21 cellular contexts compared by ENCODE assay signal in the genomic region with DNA sequence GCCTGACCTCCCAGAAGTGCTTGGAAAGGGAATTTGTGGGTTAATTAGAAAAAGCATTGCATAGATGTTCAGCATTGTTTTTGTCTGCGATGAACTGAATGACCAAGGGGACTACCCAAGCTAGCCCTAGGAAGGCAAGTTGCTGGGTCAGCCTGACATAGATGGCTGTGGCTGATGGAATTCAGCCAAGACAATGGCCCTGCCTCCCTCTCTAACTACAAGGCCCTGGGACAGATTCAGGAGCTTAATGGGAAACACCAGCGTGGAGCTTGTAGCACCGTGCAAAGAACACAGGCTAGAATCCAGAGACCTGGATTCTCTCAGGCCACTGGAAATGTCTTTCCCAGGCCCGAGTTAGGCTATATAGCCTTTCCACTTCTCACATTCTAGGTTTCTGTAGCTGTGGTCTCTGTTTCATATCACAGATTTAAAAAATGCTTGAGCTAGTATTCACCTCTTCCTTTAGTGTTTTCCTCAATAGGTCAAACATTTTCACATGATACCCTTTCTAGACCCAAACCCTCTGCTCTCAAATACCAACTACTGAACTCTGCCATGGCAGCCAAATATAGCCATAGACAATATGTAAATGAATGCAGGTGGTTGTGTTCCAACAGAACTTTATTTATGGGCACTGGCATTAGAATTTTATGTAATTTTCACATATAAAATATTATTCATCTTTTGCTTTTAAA.
"Had no signal": no experiment of that assay in that cellular context is flagged by ENCODE, and none has a peak within 500 bp of the region (broad histone marks: within the 10 kb centered on the region; RNA-seq: fewer than 3 reads in every experiment).

No MANE protein-coding gene starts in this region.

- H3K4me1 ChIP-seq: esophagus muscularis mucosa, gastroesophageal sphincter, sigmoid colon, testis, tibial nerve, upper lobe of right lung had no signal

- ATAC-seq: gastroesophageal sphincter; left colon; naive thymus-derived CD4-positive, alpha-beta T cell; stimulated activated naive B cell treated with anti-CD40 and anti-IgM and Interleukin-4, amounts not matched to agents 10 μg/mL and 1 μg/mL and 100 μg/mL, for 72 hours; stimulated activated naive CD8-positive, alpha-beta T cell treated with anti-CD3 and anti-CD28 coated beads, Interleukin-15, amount 100 ng/mL, for 72 hours; upper lobe of right lung had no signal

- H3K9me3 Mint-ChIP-seq: nephron progenitor cell; stimulated activated naive B cell treated with anti-CD40 and anti-IgM and Interleukin-4, amounts not matched to agents 10 μg/mL and 1 μg/mL and 100 μg/mL, for 72 hours; stimulated activated naive CD8-positive, alpha-beta T cell treated with anti-CD3 and anti-CD28 coated beads, Interleukin-15, amount 100 ng/mL, for 72 hours had no signal

- H3K4me3 Mint-ChIP-seq: naive thymus-derived CD4-positive, alpha-beta T cell; nephron progenitor cell; stimulated activated naive B cell treated with anti-CD40 and anti-IgM and Interleukin-4, amounts not matched to agents 10 μg/mL and 1 μg/mL and 100 μg/mL, for 72 hours; stimulated activated naive CD8-positive, alpha-beta T cell treated with anti-CD3 and anti-CD28 coated beads, Interleukin-15, amount 100 ng/mL, for 72 hours had no signal

- H3K27ac Mint-ChIP-seq: naive thymus-derived CD4-positive, alpha-beta T cell; nephron progenitor cell; stimulated activated naive B cell treated with anti-CD40 and anti-IgM and Interleukin-4, amounts not matched to agents 10 μg/mL and 1 μg/mL and 100 μg/mL, for 72 hours; stimulated activated naive CD8-positive, alpha-beta T cell treated with anti-CD3 and anti-CD28 coated beads, Interleukin-15, amount 100 ng/mL, for 72 hours had no signal

- DNase-seq: cortex of kidney; effector memory CD4-positive, alpha-beta T cell; foreskin fibroblast; hippocampal formation; left colon; mammary epithelial cell; naive thymus-derived CD4-positive, alpha-beta T cell; nephron progenitor cell; sigmoid colon; stimulated activated CD4-positive, alpha-beta T cell treated with anti-CD3 and anti-CD28 coated beads, Interleukin-2, amount 100 ng/mL, for 24 hours; stimulated activated CD4-positive, alpha-beta T cell treated with anti-CD3 and anti-CD28 coated beads, Interleukin-4, amount 100 ng/mL, for 4 hours; stimulated activated naive B cell treated with anti-CD40 and anti-IgM and Interleukin-4, amounts not matched to agents 10 μg/mL and 1 μg/mL and 100 μg/mL, for 72 hours; stimulated activated naive CD8-positive, alpha-beta T cell treated with anti-CD3 and anti-CD28 coated beads, Interleukin-15, amount 100 ng/mL, for 72 hours; testis; upper lobe of right lung had no signal

- H3K36me3 ChIP-seq: esophagus muscularis mucosa, gastroesophageal sphincter, neutrophil, sigmoid colon, tibial nerve, upper lobe of right lung had no signal

- H3K27ac ChIP-seq: epithelial cell of prostate, esophagus muscularis mucosa, gastroesophageal sphincter, neutrophil, sigmoid colon, skin epidermis, testis, tibial nerve, upper lobe of right lung had no signal

- H3K9me3 ChIP-seq: esophagus muscularis mucosa, gastroesophageal sphincter, neutrophil, sigmoid colon, testis, tibial nerve, upper lobe of right lung had no signal

- H3K4me1 Mint-ChIP-seq: naive thymus-derived CD4-positive, alpha-beta T cell; nephron progenitor cell; stimulated activated naive B cell treated with anti-CD40 and anti-IgM and Interleukin-4, amounts not matched to agents 10 μg/mL and 1 μg/mL and 100 μg/mL, for 72 hours; stimulated activated naive CD8-positive, alpha-beta T cell treated with anti-CD3 and anti-CD28 coated beads, Interleukin-15, amount 100 ng/mL, for 72 hours had no signal

- H3K27me3 Mint-ChIP-seq: stimulated activated naive CD8-positive, alpha-beta T cell treated with anti-CD3 and anti-CD28 coated beads, Interleukin-15, amount 100 ng/mL, for 72 hours had no signal

- H3K4me3 ChIP-seq: esophagus muscularis mucosa, gastroesophageal sphincter, sigmoid colon, skin epidermis, testis, tibial nerve, upper lobe of right lung had no signal

- H3K27me3 ChIP-seq: esophagus muscularis mucosa, neutrophil, sigmoid colon, testis, tibial nerve, upper lobe of right lung had no signal

- H3K36me3 Mint-ChIP-seq: naive thymus-derived CD4-positive, alpha-beta T cell; stimulated activated naive B cell treated with anti-CD40 and anti-IgM and Interleukin-4, amounts not matched to agents 10 μg/mL and 1 μg/mL and 100 μg/mL, for 72 hours had no signal
